ENCODE assay signal across 14 cellular contexts in the genomic region with DNA sequence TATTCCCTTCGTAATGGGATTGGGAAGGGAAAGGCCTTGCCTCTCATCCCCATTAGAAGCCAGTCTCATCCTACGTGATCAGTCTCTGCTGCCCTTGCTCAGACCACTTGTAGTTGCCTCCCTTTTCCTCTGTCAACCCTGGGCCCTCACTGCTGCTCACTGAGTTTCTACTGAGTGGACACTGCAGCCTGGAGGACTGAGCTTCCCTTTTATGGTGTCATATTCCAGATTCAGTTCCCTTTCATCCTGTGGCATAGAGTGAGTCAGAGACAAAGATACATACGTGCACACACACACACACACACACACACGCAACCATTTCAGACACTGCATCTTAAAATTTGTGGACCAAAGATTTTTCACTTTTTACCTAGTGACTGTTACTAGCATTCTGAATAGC. TPM values are rescaled to one million over a fixed set of nuclear protein-coding genes. Genes with fewer than 3 reads are reported as not detected.
DNase-seq lines count a peak whose midpoint lies in the region; ATAC-seq and TF ChIP-seq lines count a peak whose summit lies in the region.
"Had no signal": no experiment of that assay in that cellular context is flagged by ENCODE, and none has a peak within 500 bp of the region (broad histone marks: within the 10 kb centered on the region; RNA-seq: fewer than 3 reads in every experiment).

No MANE protein-coding gene starts in this region.

- intact Hi-C loops in CD8-positive, alpha-beta T cell (cut with DNase I, micrococcal nuclease), result no loop called here

- H3K9me3 ChIP-seq in SJCRH30 (replicated peaks), result no peaks in the 10 kb centered on the region
- no peaks in the 10 kb centered on the region for H3K9me3 ChIP-seq in CD8-positive, alpha-beta T cell (ENCODE audit: low read length)
- H3K9me3 ChIP-seq: ovary, testis had no signal

- no peak overlapping the region for H3K4me3 ChIP-seq in AG09309 (ENCODE audit: control insufficient read depth, low read depth, low read length)
- H3K4me3 ChIP-seq in HFF-Myc (replicated peaks; ENCODE audit: low read depth, low read length), result no peak overlapping the region
- no peak overlapping the region for H3K4me3 ChIP-seq in astrocyte of the spinal cord (ENCODE audit: low read depth, low read length)
- H3K4me3 ChIP-seq in SJCRH30, result no peak overlapping the region
- H3K4me3 ChIP-seq in CD8-positive, alpha-beta T cell (ENCODE audit: low read depth, low read length), result no peak overlapping the region
- H3K4me3 ChIP-seq: ovary, testis had no signal

- no peak overlapping the region for H3K4me3 Mint-ChIP-seq in CD8-positive, alpha-beta T cell
- H3K4me3 Mint-ChIP-seq: CD4-positive, CD25-positive, alpha-beta regulatory T cell had no signal

- H3K27ac Mint-ChIP-seq in CD8-positive, alpha-beta T cell, result no peak overlapping the region
- H3K27ac Mint-ChIP-seq: CD4-positive, CD25-positive, alpha-beta regulatory T cell had no signal

- H3K27ac ChIP-seq in SJCRH30, result no peak overlapping the region
- H3K27ac ChIP-seq in CD8-positive, alpha-beta T cell (ENCODE audit: low read depth, low read length), result no peak overlapping the region
- H3K27ac ChIP-seq: ovary, testis had no signal

- peaks cover 84% of the 10 kb centered on the region for H3K36me3 Mint-ChIP-seq in CD8-positive, alpha-beta T cell

- no peak for TF ChIP-seq CTCF in AG09309 (IDR thresholded peaks at IDR 0.05; ENCODE audit: control insufficient read depth, insufficient read depth, low read depth, low read length, missing control alignments)
- no peak for TF ChIP-seq CTCF in HFF-Myc (IDR thresholded peaks at IDR 0.05; ENCODE audit: low read depth, low read length, missing control alignments)
- TF ChIP-seq CTCF in astrocyte of the spinal cord (IDR thresholded peaks at IDR 0.05; ENCODE audit: low read depth, low read length), result no peak
- TF ChIP-seq CTCF in CD8-positive, alpha-beta T cell (IDR thresholded peaks at IDR 0.05), result no peak

- no peaks in the 10 kb centered on the region for H3K4me1 ChIP-seq in SJCRH30
- H3K4me1 ChIP-seq in CD8-positive, alpha-beta T cell (ENCODE audit: insufficient read depth, low read length), result no peaks in the 10 kb centered on the region
- H3K4me1 ChIP-seq: testis had no signal

- POLR2A ChIA-PET in CD8-positive, alpha-beta T cell (lab: Charles Lee), result no interaction called here

- no peaks in the 10 kb centered on the region for H3K27me3 ChIP-seq in SJCRH30
- H3K27me3 ChIP-seq in CD8-positive, alpha-beta T cell (ENCODE audit: insufficient read depth, low read length), result no peaks in the 10 kb centered on the region
- H3K27me3 ChIP-seq: ovary, testis had no signal

- CTCF ChIA-PET in CD8-positive, alpha-beta T cell (lab: Charles Lee), result no interaction called here

- peak; percentile 55 for ATAC-seq in left lobe of liver
- ATAC-seq in HG03108 (IDR thresholded peaks at IDR 0.05; ENCODE audit: unreplicated experiment), result no peak
- ATAC-seq in CD8-positive, alpha-beta T cell, result no peak
- ATAC-seq: esophagus mucosa had no signal

- H3K4me1 Mint-ChIP-seq in CD8-positive, alpha-beta T cell (ENCODE audit: low read depth), result peaks cover 2% of the 10 kb centered on the region

- no peaks in the 10 kb centered on the region for H3K9me3 Mint-ChIP-seq in CD8-positive, alpha-beta T cell
- H3K9me3 Mint-ChIP-seq: CD4-positive, CD25-positive, alpha-beta regulatory T cell had no signal

- DNase-seq in AG09309 (ENCODE audit: low read depth), result peak; percentile 66
- DNase-seq in HFF-Myc (ENCODE audit: extremely low read depth, low read depth), result peak; percentile 62
- peak; percentile 77 for DNase-seq in astrocyte of the spinal cord (ENCODE audit: low read depth, low spot score)
- DNase-seq in left lobe of liver (ENCODE audit: low spot score), result no peak
- no peak for DNase-seq in DMS153 (lab: John Stamatoyannopoulos, UW)
- no peak for DNase-seq in SJCRH30
- DNase-seq in CD8-positive, alpha-beta T cell, result no peak
- DNase-seq: activated CD4-positive, alpha-beta T cell treated with anti-CD3 and anti-CD28 coated beads, Interleukin-2, amount 50 U/mL, for 4 hours; CD4-positive, CD25-positive, alpha-beta regulatory T cell; NCI-H524 treated with DMSO at 0.1 percent for 48 hours; ovary; testis had no signal

- in situ Hi-C loops in astrocyte of the spinal cord (cut with HindIII; ENCODE audit: low sequenced_read_pairs), result no loop called here

- no peaks in the 10 kb centered on the region for H3K27me3 Mint-ChIP-seq in CD8-positive, alpha-beta T cell (ENCODE audit: low read depth)
- H3K27me3 Mint-ChIP-seq: CD4-positive, CD25-positive, alpha-beta regulatory T cell had no signal

- peaks cover 42% of the 10 kb centered on the region for H3K36me3 ChIP-seq in SJCRH30
- H3K36me3 ChIP-seq in CD8-positive, alpha-beta T cell (ENCODE audit: insufficient read depth, low read length), result peaks cover 45% of the 10 kb centered on the region
- H3K36me3 ChIP-seq: ovary had no signal

RNA-seq across cellular contexts. Expression of gene COG3, which starts 56.6 kb away (rescaled TPM):
- 28.3 TPM for total RNA-seq in left lobe of liver
- total RNA-seq in SJCRH30 (2014; rRNA removed; shearing (Covaris generic)), result 24.1 and 25.4 TPM in 2 replicates
- total RNA-seq in CD8-positive, alpha-beta T cell, result 10 to 100 TPM; 45.9 to 47.6 TPM

Comparison
In these comparisons a context has a peak if more than half of its experiments do, and no peak if none do; other contexts are left out.
1. DNase-seq: peak in AG09309 (single experiment), HFF-Myc (single experiment) and astrocyte of the spinal cord (single experiment); none in left lobe of liver (single experiment), DMS153 (single experiment), SJCRH30 (0 of 2) and CD8-positive, alpha-beta T cell (0 of 7).